Comparison of ENCODE assay signal across 11 cellular contexts in genomic region chr7:833601-834258, GRCh38. TPM values are rescaled to one million over a fixed set of nuclear protein-coding genes. Genes with fewer than 3 reads are reported as not detected.
DNase-seq lines count a peak whose midpoint lies in the region; ATAC-seq, FAIRE-seq and TF ChIP-seq lines count a peak whose summit lies in the region.
"Had no signal": no experiment of that assay in that cellular context is flagged by ENCODE, and none has a peak within 500 bp of the region (broad histone marks: within the 10 kb centered on the region; RNA-seq: fewer than 3 reads in every experiment).

No MANE protein-coding gene starts in this region.

- dilution Hi-C loops in IMR-90 (cut with HindIII; ENCODE audit: low sequenced_read_pairs, unreplicated experiment) = no loop called here

- peak overlapping the region; percentile 3 for H3K14ac ChIP-seq in IMR-90 (replicated peaks; ENCODE audit: low read depth, low read length)

- H3K4me1 Mint-ChIP-seq in brain = peaks cover 77% of the 10 kb centered on the region

- no peak overlapping the region for H2AFZ ChIP-seq in IMR-90 (replicated peaks; ENCODE audit: low read length, poor library complexity)

- no peak for ATAC-seq in IMR-90 (ENCODE audit: low read depth)
- no peak for ATAC-seq in HG03354 (IDR thresholded peaks at IDR 0.05; ENCODE audit: poor library complexity, severe bottlenecking, unreplicated experiment)
- ATAC-seq: lower lobe of right lung had no signal

- H3K27me3 ChIP-seq in IMR-90 (ENCODE audit: control insufficient read depth, insufficient read depth, low read length) (no peaks in the 10 kb centered on the region), subcutaneous abdominal adipose tissue (ENCODE audit: control insufficient read depth in 5 of 5, insufficient read depth in 4 of 5, low read length in 5 of 5) (no peaks in the 10 kb centered on the region)
- H3K27me3 ChIP-seq: brain microvascular endothelial cell had no signal

- no peak overlapping the region for H2BK20ac ChIP-seq in IMR-90 (ENCODE audit: low read depth, low read length)

- no peak overlapping the region for H3K18ac ChIP-seq in IMR-90 (ENCODE audit: low read depth, low read length)

- peaks cover 21% of the 10 kb centered on the region for H3K9me1 ChIP-seq in IMR-90 (ENCODE audit: insufficient read depth, low read length)

- peaks cover 28 to 84% of the 10 kb centered on the region in 2 experiments for H3K79me1 ChIP-seq in IMR-90 (ENCODE audit: low read depth in 1 of 2, low read length in 2 of 2)

- H4K5ac ChIP-seq in IMR-90 (ENCODE audit: low read depth, low read length) = no peak overlapping the region

- H2BK5ac ChIP-seq in IMR-90 (ENCODE audit: low read depth, low read length, poor library complexity, severe bottlenecking) = no peak overlapping the region

- H3K56ac ChIP-seq in IMR-90 (ENCODE audit: extremely low read depth, insufficient read depth, low read length) = no peak overlapping the region

- H3K36me3 Mint-ChIP-seq in brain = peaks cover 36% of the 10 kb centered on the region

- H3K4me3 ChIP-seq in IMR-90 (ENCODE audit: insufficient read depth, low read depth, low read length) = no peak overlapping the region
- H3K4me3 ChIP-seq in kidney (ENCODE audit: low read length in 2 of 2) = no peak overlapping the region
- H3K4me3 ChIP-seq in subcutaneous abdominal adipose tissue (ENCODE audit: low read depth in 1 of 5, low read length in 5 of 5) = no peak overlapping the region
- H3K4me3 ChIP-seq: lower lobe of right lung had no signal

- H3K4me3 Mint-ChIP-seq in brain = peak overlapping the region in 1 of 5 experiments; percentile 16

- no CpG with 5 or more reads among the region's 8 CpGs for WGBS in IMR-90 (ENCODE audit: extremely low coverage in 2 of 2, insufficient read length in 1 of 2), 2 experiments

- no peak for TF ChIP-seq RAD21 in IMR-90 (IDR thresholded peaks at IDR 0.05; ENCODE audit: low read length)

- no peak overlapping the region for H3K4me2 ChIP-seq in IMR-90 (ENCODE audit: low read depth, low read length)

- H3K9ac ChIP-seq in IMR-90 (ENCODE audit: low read depth, low read length) = no peak overlapping the region
- H3K9ac ChIP-seq in kidney (ENCODE audit: low read length in 2 of 2) = no peak overlapping the region
- H3K9ac ChIP-seq in subcutaneous abdominal adipose tissue (ENCODE audit: low read length in 5 of 5) = no peak overlapping the region

- TF ChIP-seq POLR2A in IMR-90 (IDR thresholded peaks at IDR 0.05; ENCODE audit: low read depth, low read length) = no peak

- H3K9me3 ChIP-seq in IMR-90 (ENCODE audit: control insufficient read depth, insufficient read depth, low read length) (no peaks in the 10 kb centered on the region), kidney (ENCODE audit: control insufficient read depth in 1 of 2, low read length in 2 of 2) (no peaks in the 10 kb centered on the region), subcutaneous abdominal adipose tissue (ENCODE audit: control insufficient read depth in 5 of 5, low read length in 5 of 5) (no peaks in the 10 kb centered on the region)
- H3K9me3 ChIP-seq: lower lobe of right lung had no signal

- no TSS peak for BruUV-seq in IMR-90 (replicated peaks; lab: Mats Ljungman, UMichigan)

- no peak overlapping the region for H3K4ac ChIP-seq in IMR-90 (ENCODE audit: low read depth, low read length)

- H3K4me1 ChIP-seq in IMR-90 (ENCODE audit: control insufficient read depth, insufficient read depth, low read length) (peaks cover 22% of the 10 kb centered on the region), kidney (ENCODE audit: control insufficient read depth in 1 of 2, insufficient read depth in 1 of 2, low read depth in 1 of 2, low read length in 2 of 2) (peaks cover 18 to 34% of the 10 kb centered on the region in 2 donors), subcutaneous abdominal adipose tissue (ENCODE audit: control insufficient read depth in 5 of 5, insufficient read depth in 5 of 5, low read length in 5 of 5) (peaks cover 20 to 63% (median 43%) of the 10 kb centered on the region in 5 donors)

- H3K27ac ChIP-seq in IMR-90 (ENCODE audit: insufficient read depth, low read length) (no peak overlapping the region), kidney (ENCODE audit: low read depth in 2 of 2, low read length in 2 of 2) (peak overlapping the region; percentile 16 to 54), subcutaneous abdominal adipose tissue (ENCODE audit: low read depth, low read length) (peak overlapping the region; percentile 86)

- peak overlapping the region; percentile 31; the same call in 1 of the 2 replicates for H2AK5ac ChIP-seq in IMR-90 (ENCODE audit: low read depth, low read length)

- H3K36me3 ChIP-seq in IMR-90 (ENCODE audit: control insufficient read depth, insufficient read depth, low read length) (peaks cover 10% of the 10 kb centered on the region), kidney (ENCODE audit: control insufficient read depth in 1 of 2, insufficient read depth in 2 of 2, low read length in 2 of 2) (peaks cover 0 to 2% of the 10 kb centered on the region in 2 donors), subcutaneous abdominal adipose tissue (ENCODE audit: control insufficient read depth in 5 of 5, insufficient read depth in 5 of 5, low read length in 5 of 5) (peaks cover 0 to 26% (median 12%) of the 10 kb centered on the region in 5 donors)

- CTCF ChIA-PET in IMR-90 (lab: Yijun Ruan, JAX) = interaction anchor here (1.1 kb wide), 1 partner anchor 9 kb away, joined by 3 read pairs; no protein-coding TSS in a partner anchor

- no peak overlapping the region for H2BK120ac ChIP-seq in IMR-90 (ENCODE audit: low read depth, low read length)

- no peak overlapping the region; a peak in 1 of 4 replicates for H4K8ac ChIP-seq in IMR-90 (ENCODE audit: low read depth in 2 of 2, low read length in 2 of 2)

- H3K23ac ChIP-seq in IMR-90 (ENCODE audit: low read depth, low read length) = no peak overlapping the region

- no peak for FAIRE-seq in kidney (lab: Jason Lieb, UNC)

- intact Hi-C loops in IMR-90 (cut with micrococcal nuclease) = no loop called here
- intact Hi-C loops in kidney (cut with DNase I) = no loop called here

- no peak overlapping the region for H2AK9ac ChIP-seq in IMR-90 (replicated peaks; ENCODE audit: low read depth, low read length, poor library complexity)

- H3K27me3 Mint-ChIP-seq in brain = peaks cover 2% of the 10 kb centered on the region

- H3K9me3 Mint-ChIP-seq in brain = no peaks in the 10 kb centered on the region

- POLR2A ChIA-PET in IMR-90 (lab: Charles Lee; ENCODE audit: unreplicated experiment) = no interaction called here

- TF ChIP-seq CTCF in IMR-90 (conservative IDR thresholded peaks at IDR 0.05; ENCODE audit: low read depth, low read length) (no peak), brain (conservative IDR thresholded peaks at IDR 0.05) (no peak), kidney (IDR thresholded peaks at IDR 0.05; ENCODE audit: borderline replicate concordance, extremely low read depth, insufficient read depth) (no peak)

- H4K20me1 ChIP-seq in IMR-90 (ENCODE audit: insufficient read depth, low read length) = peaks cover 62% of the 10 kb centered on the region

- H4K91ac ChIP-seq in IMR-90 (ENCODE audit: insufficient read depth, low read depth, low read length) = no peak overlapping the region

- DNase-seq in IMR-90 (peak; percentile 30), kidney (no peak), medulla oblongata (ENCODE audit: extremely low spot score) (no peak), hypothalamus (lab: John Stamatoyannopoulos, UW) (no peak)
- DNase-seq: brain microvascular endothelial cell, lower lobe of right lung, NCI-H1417, SW 1271 had no signal

- in situ Hi-C loops in IMR-90 (cut with MboI; ENCODE audit: low sequenced_read_pairs) = no loop called here

- H2BK15ac ChIP-seq in IMR-90 (ENCODE audit: low read depth, low read length) = peak overlapping the region; percentile 18; the same call in 1 of the 3 replicates

- peak overlapping the region in 4 of 5 experiments; percentile 41 to 82 (median 64) for H3K27ac Mint-ChIP-seq in brain

TF ChIP-seq in IMR-90, 13 proteins besides CTCF, POLR2A, EP300 and RAD21 (continues in another document):
- TF ChIP-seq BHLHE40 (IDR thresholded peaks at IDR 0.05; ENCODE audit: low read depth, low read length) (no peak), MAFK (IDR thresholded peaks at IDR 0.05; ENCODE audit: low read depth, low read length) (no peak), SMC3 (IDR thresholded peaks at IDR 0.05; ENCODE audit: low read depth, low read length) (no peak), NFE2L2 (IDR thresholded peaks at IDR 0.05; ENCODE audit: low read depth, low read length) (no peak), MAZ (IDR thresholded peaks at IDR 0.05; ENCODE audit: borderline replicate concordance, low read depth, low read length) (no peak), CHD1 (IDR thresholded peaks at IDR 0.05; ENCODE audit: low read depth, low read length) (no peak), FOS (IDR thresholded peaks at IDR 0.05; ENCODE audit: low read depth, low read length) (no peak), CEBPB (IDR thresholded peaks at IDR 0.05; ENCODE audit: low read depth, low read length) (no peak), RFX5 (IDR thresholded peaks at IDR 0.05; ENCODE audit: low read depth, low read length) (no peak)
- TF ChIP-seq, protein P1, sequence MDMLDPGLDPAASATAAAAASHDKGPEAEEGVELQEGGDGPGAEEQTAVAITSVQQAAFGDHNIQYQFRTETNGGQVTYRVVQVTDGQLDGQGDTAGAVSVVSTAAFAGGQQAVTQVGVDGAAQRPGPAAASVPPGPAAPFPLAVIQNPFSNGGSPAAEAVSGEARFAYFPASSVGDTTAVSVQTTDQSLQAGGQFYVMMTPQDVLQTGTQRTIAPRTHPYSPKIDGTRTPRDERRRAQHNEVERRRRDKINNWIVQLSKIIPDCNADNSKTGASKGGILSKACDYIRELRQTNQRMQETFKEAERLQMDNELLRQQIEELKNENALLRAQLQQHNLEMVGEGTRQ (IDR thresholded peaks at IDR 0.05; ENCODE audit: low read depth, low read length) = no peak

RNA-seq across cellular contexts. Expression of gene SUN1, which starts 1.5 kb away (rescaled TPM):
- total RNA-seq in IMR-90 (2012; rRNA removed) = 113 and 129 TPM in 2 replicates
- 155 and 239 TPM in 2 replicates for polyA plus RNA-seq in IMR-90 (2012; rRNA removed)
- 84.1 and 183 TPM in 2 replicates for polyA plus RNA-seq in IMR-90 (2012; cell fraction: cytosol; rRNA removed)
- polyA plus RNA-seq in IMR-90 (2012; cell fraction: nucleus; rRNA removed; ENCODE audit: low replicate concordance) = 1,009 and 1,044 TPM in 2 replicates
- polyA plus RNA-seq in brain (ENCODE audit: insufficient read depth, low read depth, low replicate concordance) = 128 TPM
- total RNA-seq in kidney = 168 TPM
- 40.4 TPM for polyA plus RNA-seq in kidney (ENCODE audit: insufficient read depth, low read depth, low replicate concordance)

RNA-seq across cellular contexts. Expression of gene GET4, which starts 42.6 kb away (rescaled TPM):
- total RNA-seq in IMR-90 (2012; rRNA removed) (10.6 and 11.3 TPM in 2 replicates), kidney (44.8 TPM)
- polyA plus RNA-seq in IMR-90 (2012; rRNA removed) (30.9 and 37.2 TPM in 2 replicates), brain (ENCODE audit: insufficient read depth, low read depth, low replicate concordance) (37.7 TPM), kidney (ENCODE audit: insufficient read depth, low read depth, low replicate concordance) (80.8 TPM)
- 25.9 and 35.9 TPM in 2 replicates for polyA plus RNA-seq in IMR-90 (2012; cell fraction: cytosol; rRNA removed)
- polyA plus RNA-seq in IMR-90 (2012; cell fraction: nucleus; rRNA removed; ENCODE audit: low replicate concordance) = 104 and 238 TPM in 2 replicates
